In genomic region chr4:76306882-76307669, GRCh38 we compare ENCODE assay signal across 8 cellular contexts. TPM values are rescaled to one million over a fixed set of nuclear protein-coding genes. Genes with fewer than 3 reads are reported as not detected.
DNase-seq lines count a peak whose midpoint lies in the region; ATAC-seq and TF ChIP-seq lines count a peak whose summit lies in the region.

No MANE protein-coding gene starts in this region.

- intact Hi-C loops in activated naive CD4-positive, alpha-beta T cell treated with anti-CD3 and anti-CD28 coated beads for 36 hours (cut with micrococcal nuclease), result loop anchor here (2.0 to 10.0 kb wide), 4 partner anchors 70 to 428 kb away; no protein-coding TSS in a partner anchor

- H3K4me1 ChIP-seq in neuron (ENCODE audit: insufficient read depth, low read length), result peaks cover 6% of the 10 kb centered on the region

- no peak for ATAC-seq in HG02970 (IDR thresholded peaks at IDR 0.05; ENCODE audit: low FRiP score, unreplicated experiment)
- ATAC-seq in HG02870 (IDR thresholded peaks at IDR 0.05; ENCODE audit: unreplicated experiment), result no peak

- H3K4me3 ChIP-seq in NB4 (ENCODE audit: low read depth, low read length), result peak overlapping the region; percentile 76
- peak overlapping the region; percentile 59 for H3K4me3 ChIP-seq in neuron (ENCODE audit: low read length)

- peak overlapping the region; percentile 72 for H3K4me3 Mint-ChIP-seq in activated naive CD4-positive, alpha-beta T cell treated with anti-CD3 and anti-CD28 coated beads for 36 hours
- H3K4me3 Mint-ChIP-seq in glutamatergic neuron (ENCODE audit: unreplicated experiment), result peak overlapping the region; percentile 92

- no peaks in the 10 kb centered on the region for H3K36me3 ChIP-seq in neuron (ENCODE audit: insufficient read depth, low read length)

- H3K27ac Mint-ChIP-seq in activated naive CD4-positive, alpha-beta T cell treated with anti-CD3 and anti-CD28 coated beads for 36 hours, result no peak overlapping the region
- H3K27ac Mint-ChIP-seq in glutamatergic neuron (ENCODE audit: unreplicated experiment), result peak overlapping the region; percentile 88

- peak; percentile 31 to 57 for DNase-seq in NCI-H524 (lab: John Stamatoyannopoulos, UW)
- no peak for DNase-seq in NCI-H524 treated with DMSO at 0.1 percent for 48 hours (lab: John Stamatoyannopoulos, UW)
- DNase-seq in NB4 (ENCODE audit: low read depth), result peak; percentile 76
- DNase-seq in activated naive CD4-positive, alpha-beta T cell treated with anti-CD3 and anti-CD28 coated beads for 36 hours, result peak; percentile 31
- DNase-seq in glutamatergic neuron, result peak; percentile 83

- peak; percentile 32 for TF ChIP-seq CTCF in NB4 (IDR thresholded peaks at IDR 0.05; ENCODE audit: low read depth, low read length)
- TF ChIP-seq CTCF in glutamatergic neuron (IDR thresholded peaks at IDR 0.05; ENCODE audit: partially characterized antibody, unreplicated experiment), result peak; percentile 17

- CTCF ChIA-PET in activated naive CD4-positive, alpha-beta T cell treated with anti-CD3 and anti-CD28 coated beads for 36 hours (lab: Charles Lee), result interaction anchor here (1.3 to 2.3 kb wide), 6 partner anchors 26 to 197 kb away, joined by 3 to 15 read pairs (median 4); no protein-coding TSS in a partner anchor

- no peaks in the 10 kb centered on the region for H3K9me3 Mint-ChIP-seq in activated naive CD4-positive, alpha-beta T cell treated with anti-CD3 and anti-CD28 coated beads for 36 hours
- peaks cover 14% of the 10 kb centered on the region for H3K9me3 Mint-ChIP-seq in glutamatergic neuron (ENCODE audit: unreplicated experiment)

- TF ChIP-seq POLR2A in NB4 (IDR thresholded peaks at IDR 0.05; ENCODE audit: extremely low read depth, insufficient read length), result no peak

- H3K36me3 Mint-ChIP-seq in activated naive CD4-positive, alpha-beta T cell treated with anti-CD3 and anti-CD28 coated beads for 36 hours (ENCODE audit: low read depth), result no peaks in the 10 kb centered on the region
- peaks cover 5% of the 10 kb centered on the region for H3K36me3 Mint-ChIP-seq in glutamatergic neuron (ENCODE audit: unreplicated experiment)

- peaks cover 29% of the 10 kb centered on the region for H3K27me3 ChIP-seq in neuron (ENCODE audit: insufficient read depth, low read length)

- H2AFZ ChIP-seq in neuron (ENCODE audit: low read depth, low read length), result peak overlapping the region; percentile 96

- peaks cover 11% of the 10 kb centered on the region for H3K4me1 Mint-ChIP-seq in activated naive CD4-positive, alpha-beta T cell treated with anti-CD3 and anti-CD28 coated beads for 36 hours (ENCODE audit: low read depth)
- peaks cover 36% of the 10 kb centered on the region for H3K4me1 Mint-ChIP-seq in glutamatergic neuron (ENCODE audit: low read depth, unreplicated experiment)

- H3K9me3 ChIP-seq in neuron (ENCODE audit: low read length), result no peaks in the 10 kb centered on the region

- H3K27me3 Mint-ChIP-seq in activated naive CD4-positive, alpha-beta T cell treated with anti-CD3 and anti-CD28 coated beads for 36 hours (ENCODE audit: low read depth), result peaks cover 4% of the 10 kb centered on the region
- peaks cover 7% of the 10 kb centered on the region for H3K27me3 Mint-ChIP-seq in glutamatergic neuron (ENCODE audit: unreplicated experiment)

RNA-seq across cellular contexts. Expression of gene STBD1, which starts 0.5 kb away (rescaled TPM):
- total RNA-seq in activated naive CD4-positive, alpha-beta T cell treated with anti-CD3 and anti-CD28 coated beads for 36 hours, result not detected
- total RNA-seq in glutamatergic neuron (ENCODE audit: unreplicated experiment), result 15.9 TPM

RNA-seq across cellular contexts. Expression of gene FAM47E, which starts 55.6 kb away (rescaled TPM):
- total RNA-seq in activated naive CD4-positive, alpha-beta T cell treated with anti-CD3 and anti-CD28 coated beads for 36 hours, result not detected
- total RNA-seq in glutamatergic neuron (ENCODE audit: unreplicated experiment), result 2.9 TPM

Comparison
In these comparisons a context has a peak if more than half of its experiments do, and no peak if none do; other contexts are left out.
1. RNA of gene STBD1, which starts 0.5 kb away (total RNA-seq): 15.9 TPM in glutamatergic neuron (single experiment); not detected in activated naive CD4-positive, alpha-beta T cell treated with anti-CD3 and anti-CD28 coated beads for 36 hours; every median in the first group is over 10 times any median in the second.